Comparison of ENCODE assay signal across 2 cellular contexts in the genomic region with DNA sequence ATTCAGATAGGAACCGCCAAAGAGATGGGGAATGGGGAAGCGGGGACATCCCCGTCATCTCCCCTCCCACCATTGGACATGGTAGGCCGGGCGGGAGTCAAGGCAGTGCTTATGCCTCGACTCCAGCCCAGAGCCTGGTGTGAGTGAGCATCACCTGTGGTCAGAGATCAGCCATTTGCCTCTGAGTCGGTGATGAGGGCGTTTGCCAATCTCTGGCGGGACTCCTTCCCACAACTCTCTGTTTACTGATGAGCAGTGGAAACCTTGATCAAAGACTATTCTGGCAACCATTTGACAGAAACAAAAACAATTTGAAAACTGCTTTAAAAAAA.
A peak's percentile ranks its signal among the peaks of the same experiment; 100 is the strongest.
TF ChIP-seq lines count a peak whose summit lies in the region.

No MANE protein-coding gene starts in this region.

TF ChIP-seq in A549, 52 proteins besides CTCF, POLR2A, EP300 and RAD21 (continued from another document):
- TF ChIP-seq, protein P1, sequence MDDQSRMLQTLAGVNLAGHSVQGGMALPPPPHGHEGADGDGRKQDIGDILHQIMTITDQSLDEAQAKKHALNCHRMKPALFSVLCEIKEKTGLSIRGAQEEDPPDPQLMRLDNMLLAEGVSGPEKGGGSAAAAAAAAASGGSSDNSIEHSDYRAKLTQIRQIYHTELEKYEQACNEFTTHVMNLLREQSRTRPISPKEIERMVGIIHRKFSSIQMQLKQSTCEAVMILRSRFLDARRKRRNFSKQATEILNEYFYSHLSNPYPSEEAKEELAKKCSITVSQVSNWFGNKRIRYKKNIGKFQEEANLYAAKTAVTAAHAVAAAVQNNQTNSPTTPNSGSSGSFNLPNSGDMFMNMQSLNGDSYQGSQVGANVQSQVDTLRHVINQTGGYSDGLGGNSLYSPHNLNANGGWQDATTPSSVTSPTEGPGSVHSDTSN (IDR thresholded peaks at IDR 0.05), result no peak
- TF ChIP-seq RNF2 (IDR thresholded peaks at IDR 0.05; ENCODE audit: borderline replicate concordance, low read depth) (no peak), KDM5A (IDR thresholded peaks at IDR 0.05) (no peak), KDM1A (IDR thresholded peaks at IDR 0.05; ENCODE audit: low read depth) (no peak), CHD4 (IDR thresholded peaks at IDR 0.05; ENCODE audit: borderline replicate concordance) (no peak), PHF8 (IDR thresholded peaks at IDR 0.05; ENCODE audit: borderline replicate concordance, low read depth) (no peak), NFE2L2 (conservative IDR thresholded peaks at IDR 0.05; ENCODE audit: low read length) (no peak), FOSL2 (IDR thresholded peaks at IDR 0.05) (no peak), FOSL2 (CRISPR knock-in tag; IDR thresholded peaks at IDR 0.05) (no peak), MAZ (IDR thresholded peaks at IDR 0.05; ENCODE audit: borderline replicate concordance, low read depth, low read length) (no peak), ZSCAN20 (CRISPR knock-in tag; IDR thresholded peaks at IDR 0.05) (no peak), MAFK (IDR thresholded peaks at IDR 0.05; ENCODE audit: partially characterized antibody) (no peak), RARB (CRISPR knock-in tag; IDR thresholded peaks at IDR 0.05) (no peak), ESRRA (IDR thresholded peaks at IDR 0.05; ENCODE audit: borderline replicate concordance, low read length) (no peak), TP53 (CRISPR knock-in tag; IDR thresholded peaks at IDR 0.05) (no peak), BHLHE40 (IDR thresholded peaks at IDR 0.05; ENCODE audit: low read depth, low read length) (no peak)
- TF ChIP-seq, protein P2, sequence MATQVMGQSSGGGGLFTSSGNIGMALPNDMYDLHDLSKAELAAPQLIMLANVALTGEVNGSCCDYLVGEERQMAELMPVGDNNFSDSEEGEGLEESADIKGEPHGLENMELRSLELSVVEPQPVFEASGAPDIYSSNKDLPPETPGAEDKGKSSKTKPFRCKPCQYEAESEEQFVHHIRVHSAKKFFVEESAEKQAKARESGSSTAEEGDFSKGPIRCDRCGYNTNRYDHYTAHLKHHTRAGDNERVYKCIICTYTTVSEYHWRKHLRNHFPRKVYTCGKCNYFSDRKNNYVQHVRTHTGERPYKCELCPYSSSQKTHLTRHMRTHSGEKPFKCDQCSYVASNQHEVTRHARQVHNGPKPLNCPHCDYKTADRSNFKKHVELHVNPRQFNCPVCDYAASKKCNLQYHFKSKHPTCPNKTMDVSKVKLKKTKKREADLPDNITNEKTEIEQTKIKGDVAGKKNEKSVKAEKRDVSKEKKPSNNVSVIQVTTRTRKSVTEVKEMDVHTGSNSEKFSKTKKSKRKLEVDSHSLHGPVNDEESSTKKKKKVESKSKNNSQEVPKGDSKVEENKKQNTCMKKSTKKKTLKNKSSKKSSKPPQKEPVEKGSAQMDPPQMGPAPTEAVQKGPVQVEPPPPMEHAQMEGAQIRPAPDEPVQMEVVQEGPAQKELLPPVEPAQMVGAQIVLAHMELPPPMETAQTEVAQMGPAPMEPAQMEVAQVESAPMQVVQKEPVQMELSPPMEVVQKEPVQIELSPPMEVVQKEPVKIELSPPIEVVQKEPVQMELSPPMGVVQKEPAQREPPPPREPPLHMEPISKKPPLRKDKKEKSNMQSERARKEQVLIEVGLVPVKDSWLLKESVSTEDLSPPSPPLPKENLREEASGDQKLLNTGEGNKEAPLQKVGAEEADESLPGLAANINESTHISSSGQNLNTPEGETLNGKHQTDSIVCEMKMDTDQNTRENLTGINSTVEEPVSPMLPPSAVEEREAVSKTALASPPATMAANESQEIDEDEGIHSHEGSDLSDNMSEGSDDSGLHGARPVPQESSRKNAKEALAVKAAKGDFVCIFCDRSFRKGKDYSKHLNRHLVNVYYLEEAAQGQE (IDR thresholded peaks at IDR 0.05), result no peak
- TF ChIP-seq, protein P3, sequence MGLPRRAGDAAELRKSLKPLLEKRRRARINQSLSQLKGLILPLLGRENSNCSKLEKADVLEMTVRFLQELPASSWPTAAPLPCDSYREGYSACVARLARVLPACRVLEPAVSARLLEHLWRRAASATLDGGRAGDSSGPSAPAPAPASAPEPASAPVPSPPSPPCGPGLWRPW (IDR thresholded peaks at IDR 0.05), result no peak

TF ChIP-seq in liver, 16 proteins besides CTCF, POLR2A, EP300 and RAD21 (continued from another document):
- TF ChIP-seq, protein P2 (IDR thresholded peaks at IDR 0.05), result no peak
- peak; percentile 60 for TF ChIP-seq FOXA2 (IDR thresholded peaks at IDR 0.05)
- TF ChIP-seq FOXA1 (IDR thresholded peaks at IDR 0.05), result peak; percentile 42
- TF ChIP-seq, protein P4, sequence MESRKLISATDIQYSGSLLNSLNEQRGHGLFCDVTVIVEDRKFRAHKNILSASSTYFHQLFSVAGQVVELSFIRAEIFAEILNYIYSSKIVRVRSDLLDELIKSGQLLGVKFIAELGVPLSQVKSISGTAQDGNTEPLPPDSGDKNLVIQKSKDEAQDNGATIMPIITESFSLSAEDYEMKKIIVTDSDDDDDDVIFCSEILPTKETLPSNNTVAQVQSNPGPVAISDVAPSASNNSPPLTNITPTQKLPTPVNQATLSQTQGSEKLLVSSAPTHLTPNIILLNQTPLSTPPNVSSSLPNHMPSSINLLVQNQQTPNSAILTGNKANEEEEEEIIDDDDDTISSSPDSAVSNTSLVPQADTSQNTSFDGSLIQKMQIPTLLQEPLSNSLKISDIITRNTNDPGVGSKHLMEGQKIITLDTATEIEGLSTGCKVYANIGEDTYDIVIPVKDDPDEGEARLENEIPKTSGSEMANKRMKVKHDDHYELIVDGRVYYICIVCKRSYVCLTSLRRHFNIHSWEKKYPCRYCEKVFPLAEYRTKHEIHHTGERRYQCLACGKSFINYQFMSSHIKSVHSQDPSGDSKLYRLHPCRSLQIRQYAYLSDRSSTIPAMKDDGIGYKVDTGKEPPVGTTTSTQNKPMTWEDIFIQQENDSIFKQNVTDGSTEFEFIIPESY (IDR thresholded peaks at IDR 0.05), result no peak
- TF ChIP-seq TAF1 (conservative IDR thresholded peaks at IDR 0.05), result no peak
- TF ChIP-seq YY1 (IDR thresholded peaks at IDR 0.05), result peak; percentile 79
- TF ChIP-seq, protein P5, sequence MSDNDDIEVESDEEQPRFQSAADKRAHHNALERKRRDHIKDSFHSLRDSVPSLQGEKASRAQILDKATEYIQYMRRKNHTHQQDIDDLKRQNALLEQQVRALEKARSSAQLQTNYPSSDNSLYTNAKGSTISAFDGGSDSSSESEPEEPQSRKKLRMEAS (IDR thresholded peaks at IDR 0.05), result peak; percentile 17
- peak; percentile 25 for TF ChIP-seq SP1 (IDR thresholded peaks at IDR 0.05)
- TF ChIP-seq, protein P6, sequence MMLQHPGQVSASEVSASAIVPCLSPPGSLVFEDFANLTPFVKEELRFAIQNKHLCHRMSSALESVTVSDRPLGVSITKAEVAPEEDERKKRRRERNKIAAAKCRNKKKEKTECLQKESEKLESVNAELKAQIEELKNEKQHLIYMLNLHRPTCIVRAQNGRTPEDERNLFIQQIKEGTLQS (IDR thresholded peaks at IDR 0.05), result no peak
- no peak for TF ChIP-seq NR2F2 (IDR thresholded peaks at IDR 0.05)
- TF ChIP-seq HNF4A (conservative IDR thresholded peaks at IDR 0.05), result peak in 1 of 2 donors; percentile 40
